ENCODE assay signal across 10 cellular contexts in genomic region chr19:41377977-41378707, GRCh38. TPM values are rescaled to one million over a fixed set of nuclear protein-coding genes. Genes with fewer than 3 reads are reported as not detected.
A peak's percentile ranks its signal among the peaks of the same experiment; 100 is the strongest.
DNase-seq lines count a peak whose midpoint lies in the region; ATAC-seq, FAIRE-seq and TF ChIP-seq lines count a peak whose summit lies in the region.
"Had no signal": no experiment of that assay in that cellular context is flagged by ENCODE, and none has a peak within 500 bp of the region (broad histone marks: within the 10 kb centered on the region; RNA-seq: fewer than 3 reads in every experiment).

No MANE protein-coding gene starts in this region.

- no peaks in the 10 kb centered on the region for H3K36me3 ChIP-seq in small intestine (ENCODE audit: control insufficient read depth in 2 of 2, insufficient read depth in 2 of 2, low read length in 2 of 2)

- no peak for TF ChIP-seq POLR2A in GM12891 (IDR thresholded peaks at IDR 0.05; ENCODE audit: low read depth, low read length)

- H3K9me3 Mint-ChIP-seq in HFFc6 (no peaks in the 10 kb centered on the region), progenitor cell of endocrine pancreas (ENCODE audit: low read depth) (no peaks in the 10 kb centered on the region), chondrocyte (ENCODE audit: low read depth) (no peaks in the 10 kb centered on the region)
- H3K9me3 Mint-ChIP-seq in activated naive CD8-positive, alpha-beta T cell treated with anti-CD3 and anti-CD28 coated beads, Interleukin-2, amount 10 ng/mL, durations not matched to agents 7 days and 5 days = no peaks in the 10 kb centered on the region

- DNase-seq in GM12891 (ENCODE audit: insufficient read length, low spot score) (peak; percentile 58), HFFc6 (no peak), progenitor cell of endocrine pancreas (ENCODE audit: low spot score, unreplicated experiment) (no peak), chondrocyte (ENCODE audit: low spot score) (no peak), small intestine (no peak)
- DNase-seq in activated naive CD8-positive, alpha-beta T cell treated with anti-CD3 and anti-CD28 coated beads, Interleukin-2, amount 10 ng/mL, durations not matched to agents 7 days and 5 days = no peak
- DNase-seq: NCI-H1092 treated with DMSO at 0.1 percent for 48 hours had no signal

- H3K4me3 Mint-ChIP-seq in HFFc6 (no peak overlapping the region), progenitor cell of endocrine pancreas (ENCODE audit: low read depth) (no peak overlapping the region), chondrocyte (ENCODE audit: unreplicated experiment) (no peak overlapping the region)
- H3K4me3 Mint-ChIP-seq in activated naive CD8-positive, alpha-beta T cell treated with anti-CD3 and anti-CD28 coated beads, Interleukin-2, amount 10 ng/mL, durations not matched to agents 7 days and 5 days = no peak overlapping the region

- POLR2A ChIA-PET in activated naive CD8-positive, alpha-beta T cell treated with anti-CD3 and anti-CD28 coated beads, Interleukin-2, amount 10 ng/mL, durations not matched to agents 7 days and 5 days (lab: Charles Lee) = interaction anchor here (0.6 kb wide), 1 partner anchor 36 kb away, joined by 3 read pairs; no protein-coding TSS in a partner anchor

- H3K4me3 ChIP-seq in small intestine (ENCODE audit: low read depth in 1 of 2, low read length in 2 of 2) = no peak overlapping the region

- 57 to 77% (median 75%) methylated on average over 9 of the region's 9 CpGs for WGBS in small intestine, 3 donors

- no peaks in the 10 kb centered on the region for H3K9me3 ChIP-seq in small intestine (ENCODE audit: control insufficient read depth, low read depth)

- no peak overlapping the region for H3K27ac Mint-ChIP-seq in HFFc6
- peak overlapping the region; percentile 47 for H3K27ac Mint-ChIP-seq in activated naive CD8-positive, alpha-beta T cell treated with anti-CD3 and anti-CD28 coated beads, Interleukin-2, amount 10 ng/mL, durations not matched to agents 7 days and 5 days
- H3K27ac Mint-ChIP-seq in progenitor cell of endocrine pancreas = no peak overlapping the region
- no peak overlapping the region for H3K27ac Mint-ChIP-seq in chondrocyte (ENCODE audit: unreplicated experiment)

- peak; percentile 33 for TF ChIP-seq CTCF in HFFc6 (IDR thresholded peaks at IDR 0.05)
- TF ChIP-seq CTCF in progenitor cell of endocrine pancreas (IDR thresholded peaks at IDR 0.05; ENCODE audit: unreplicated experiment) = peak; percentile 27
- no peak for TF ChIP-seq CTCF in chondrocyte (IDR thresholded peaks at IDR 0.05)

- ATAC-seq in activated naive CD8-positive, alpha-beta T cell treated with anti-CD3 and anti-CD28 coated beads, Interleukin-2, amount 10 ng/mL, durations not matched to agents 7 days and 5 days (ENCODE audit: low read depth) = peak; percentile 56
- ATAC-seq in esophagus mucosa (no peak), HG03039 (IDR thresholded peaks at IDR 0.05; ENCODE audit: unreplicated experiment) (no peak)

- no peak overlapping the region for H3K27ac ChIP-seq in small intestine (ENCODE audit: low read depth in 1 of 2, low read length in 1 of 2)

- H3K4me1 ChIP-seq in small intestine (ENCODE audit: control insufficient read depth in 2 of 2, insufficient read depth in 1 of 2, low read depth in 1 of 2, low read length in 1 of 2) = peaks cover 0 to 5% of the 10 kb centered on the region in 2 donors

- peak; percentile 71 for FAIRE-seq in GM12891 (lab: Jason Lieb, UNC)
- FAIRE-seq in small intestine (lab: Jason Lieb, UNC) = no peak
- FAIRE-seq: endometrium had no signal

- peaks cover 33% of the 10 kb centered on the region for H3K4me1 Mint-ChIP-seq in HFFc6 (ENCODE audit: low read depth)
- H3K4me1 Mint-ChIP-seq in activated naive CD8-positive, alpha-beta T cell treated with anti-CD3 and anti-CD28 coated beads, Interleukin-2, amount 10 ng/mL, durations not matched to agents 7 days and 5 days = peaks cover 12% of the 10 kb centered on the region
- H3K4me1 Mint-ChIP-seq in progenitor cell of endocrine pancreas (ENCODE audit: low read depth) = peaks cover 8% of the 10 kb centered on the region
- peaks cover 22% of the 10 kb centered on the region for H3K4me1 Mint-ChIP-seq in chondrocyte (ENCODE audit: low read depth)

- H3K27me3 Mint-ChIP-seq in HFFc6 (ENCODE audit: insufficient read depth) (peaks cover 2% of the 10 kb centered on the region), progenitor cell of endocrine pancreas (no peaks in the 10 kb centered on the region), chondrocyte (ENCODE audit: low read depth) (no peaks in the 10 kb centered on the region)
- H3K27me3 Mint-ChIP-seq in activated naive CD8-positive, alpha-beta T cell treated with anti-CD3 and anti-CD28 coated beads, Interleukin-2, amount 10 ng/mL, durations not matched to agents 7 days and 5 days = no peaks in the 10 kb centered on the region

- no peaks in the 10 kb centered on the region for H3K27me3 ChIP-seq in small intestine (ENCODE audit: control insufficient read depth in 2 of 2, insufficient read depth in 2 of 2, low read length in 2 of 2)

- H3K36me3 Mint-ChIP-seq in HFFc6 (ENCODE audit: low read depth) = no peaks in the 10 kb centered on the region
- H3K36me3 Mint-ChIP-seq in activated naive CD8-positive, alpha-beta T cell treated with anti-CD3 and anti-CD28 coated beads, Interleukin-2, amount 10 ng/mL, durations not matched to agents 7 days and 5 days = peaks cover 5% of the 10 kb centered on the region
- no peaks in the 10 kb centered on the region for H3K36me3 Mint-ChIP-seq in progenitor cell of endocrine pancreas (ENCODE audit: insufficient read depth)
- no peaks in the 10 kb centered on the region for H3K36me3 Mint-ChIP-seq in chondrocyte (ENCODE audit: low read depth)

TF ChIP-seq in GM12891, 5 proteins besides CTCF, POLR2A, EP300 and RAD21:
- TF ChIP-seq POU2F2 (IDR thresholded peaks at IDR 0.05; ENCODE audit: low read depth, low read length) (0 out of 2 replicates have a peak, but pooled peaks have one; percentile 45), TAF1 (IDR thresholded peaks at IDR 0.05; ENCODE audit: low read depth, low read length) (no peak), SPI1 (IDR thresholded peaks at IDR 0.05; ENCODE audit: low read depth, low read length) (peak; percentile 47; the same call in 1 of the 2 replicates)

RNA-seq across cellular contexts. Expression of gene TMEM91, which starts 1.8 kb away (rescaled TPM):
- 7.1 TPM for polyA plus RNA-seq in GM12891 (2012; ENCODE audit: low read depth, missing spikeins)
- total RNA-seq in HFFc6 (2021; fragmentation: NEBNext Ultra II Directional; extraction: Animal tissue kit (Norgen Biotek cat#: 25700)) = 1 to 10 TPM; 1.4 to 2.6 (median 1.7) TPM
- 10 to 100 TPM; 11.4 to 13.0 TPM for total RNA-seq in activated naive CD8-positive, alpha-beta T cell treated with anti-CD3 and anti-CD28 coated beads, Interleukin-2, amount 10 ng/mL, durations not matched to agents 7 days and 5 days
- total RNA-seq in progenitor cell of endocrine pancreas = 12.8 and 14.3 TPM in 2 replicates
- 20.0 TPM for total RNA-seq in esophagus mucosa
- total RNA-seq in chondrocyte = 4.8 to 6.8 TPM (median 5.4 TPM) in 3 replicates
- 1 to 10 TPM; 1.3 to 7.9 (median 2.4) TPM for polyA plus RNA-seq in small intestine

RNA-seq across cellular contexts. Expression of gene B9D2, which starts 14.2 kb away (rescaled TPM):
- 8.1 TPM for polyA plus RNA-seq in GM12891 (2012; ENCODE audit: low read depth, missing spikeins)
- 1 to 10 TPM; 4.9 to 6.8 (median 6.3) TPM for total RNA-seq in HFFc6 (2021; fragmentation: NEBNext Ultra II Directional; extraction: Animal tissue kit (Norgen Biotek cat#: 25700))
- 10 to 100 TPM; 11.5 to 13.0 TPM for total RNA-seq in activated naive CD8-positive, alpha-beta T cell treated with anti-CD3 and anti-CD28 coated beads, Interleukin-2, amount 10 ng/mL, durations not matched to agents 7 days and 5 days
- total RNA-seq in progenitor cell of endocrine pancreas (8.6 and 10.7 TPM in 2 replicates), esophagus mucosa (4.3 TPM), chondrocyte (2.0 to 3.0 TPM (median 2.6 TPM) in 3 replicates)
- polyA plus RNA-seq in small intestine = 1 to 10 TPM; 4.7 to 9.8 (median 6.5) TPM

RNA-seq across cellular contexts. Expression of gene EXOSC5, which starts 19.0 kb away (rescaled TPM):
- polyA plus RNA-seq in GM12891 (2012; ENCODE audit: low read depth, missing spikeins) = 95.3 TPM
- 10 to 100 TPM; 16.5 to 23.5 (median 18.1) TPM for total RNA-seq in HFFc6 (2021; fragmentation: NEBNext Ultra II Directional; extraction: Animal tissue kit (Norgen Biotek cat#: 25700))
- total RNA-seq in activated naive CD8-positive, alpha-beta T cell treated with anti-CD3 and anti-CD28 coated beads, Interleukin-2, amount 10 ng/mL, durations not matched to agents 7 days and 5 days = 10 to 100 TPM; 20.9 to 25.9 TPM
- total RNA-seq in progenitor cell of endocrine pancreas = 15.4 and 17.0 TPM in 2 replicates
- 15.7 TPM for total RNA-seq in esophagus mucosa
- total RNA-seq in chondrocyte = 5.5 to 7.6 TPM (median 6.2 TPM) in 3 replicates
- polyA plus RNA-seq in small intestine = 10 to 100 TPM in 2 of 3 donors, 1 to 10 TPM in 1; 9.4 to 36.4 (median 16.5) TPM

RNA-seq across cellular contexts. Expression of gene BCKDHA, which starts 19.5 kb away (rescaled TPM):
- polyA plus RNA-seq in GM12891 (2012; ENCODE audit: low read depth, missing spikeins) = 84.2 TPM
- total RNA-seq in HFFc6 (2021; fragmentation: NEBNext Ultra II Directional; extraction: Animal tissue kit (Norgen Biotek cat#: 25700)) = 10 to 100 TPM in 3 of 6 experiments, 1 to 10 TPM in 3; 7.8 to 17.6 (median 9.8) TPM
- 10 to 100 TPM; 23.8 to 26.9 TPM for total RNA-seq in activated naive CD8-positive, alpha-beta T cell treated with anti-CD3 and anti-CD28 coated beads, Interleukin-2, amount 10 ng/mL, durations not matched to agents 7 days and 5 days
- 15.2 and 16.3 TPM in 2 replicates for total RNA-seq in progenitor cell of endocrine pancreas
- total RNA-seq in esophagus mucosa = 49.3 TPM
- 11.6 to 14.6 TPM (median 14.0 TPM) in 3 replicates for total RNA-seq in chondrocyte
- polyA plus RNA-seq in small intestine = 10 to 100 TPM; 19.9 to 34.0 (median 26.7) TPM

RNA-seq across cellular contexts. Expression of gene TGFB1, which starts 24.4 kb away (rescaled TPM):
- polyA plus RNA-seq in GM12891 (2012; ENCODE audit: low read depth, missing spikeins) = 61.9 TPM
- total RNA-seq in HFFc6 (2021; fragmentation: NEBNext Ultra II Directional; extraction: Animal tissue kit (Norgen Biotek cat#: 25700)) = 100 to 1,000 TPM; 150 to 163 (median 158) TPM
- total RNA-seq in activated naive CD8-positive, alpha-beta T cell treated with anti-CD3 and anti-CD28 coated beads, Interleukin-2, amount 10 ng/mL, durations not matched to agents 7 days and 5 days = 100 to 1,000 TPM; 172 to 179 TPM
- total RNA-seq in progenitor cell of endocrine pancreas = 4.3 and 5.5 TPM in 2 replicates
- total RNA-seq in esophagus mucosa = 53.8 TPM
- total RNA-seq in chondrocyte = 188 to 197 TPM (median 195 TPM) in 3 replicates
- polyA plus RNA-seq in small intestine = 10 to 100 TPM in 1 of 3 donors, 1 to 10 TPM in 2; 1.1 to 18.8 (median 7.3) TPM
